Comparison of ENCODE assay signal across 30 cellular contexts in genomic region chr4:17380347-17380746, GRCh38.
"Had no signal": no experiment of that assay in that cellular context is flagged by ENCODE, and none has a peak within 500 bp of the region (broad histone marks: within the 10 kb centered on the region; RNA-seq: fewer than 3 reads in every experiment).

No MANE protein-coding gene starts in this region.

- H3K9me3 ChIP-seq: body of pancreas, breast epithelium had no signal

- FAIRE-seq: astrocyte, TTC549 had no signal

- H3K4me3 ChIP-seq: body of pancreas, breast epithelium had no signal

- H3K36me3 ChIP-seq: brain microvascular endothelial cell, breast epithelium had no signal

- ATAC-seq: activated CD8-positive, alpha-beta memory T cell treated with anti-CD3 and anti-CD28 coated beads, Interleukin-2, amount 10 ng/mL, durations not matched to agents 7 days and 5 days; activated CD8-positive, alpha-beta T cell treated with anti-CD3 and anti-CD28 coated beads, Interleukin-2, amount 10 ng/mL, durations not matched to agents 7 days and 5 days; activated naive CD8-positive, alpha-beta T cell treated with anti-CD3 and anti-CD28 coated beads, Interleukin-2, amount 50 U/mL, for 24 hours; body of pancreas had no signal

- H3K27ac ChIP-seq: body of pancreas, brain microvascular endothelial cell, breast epithelium, VCaP had no signal

- DNase-seq: activated B cell treated with CpG ODN at 0.5 μM for 24 hours; activated CD4-positive, alpha-beta memory T cell treated with anti-CD3 and anti-CD28 coated beads, Interleukin-2, amount 10 ng/mL, durations not matched to agents 7 days and 5 days; activated CD4-positive, alpha-beta T cell treated with anti-CD3 and anti-CD28 coated beads for 4 hours; activated CD4-positive, alpha-beta T cell treated with anti-CD3 and anti-CD28 coated beads, Interleukin-2, amount 10 ng/mL, durations not matched to agents 24 days and 14 days; activated CD4-positive, alpha-beta T cell treated with anti-CD3 and anti-CD28 coated beads, Interleukin-2, amount 50 U/mL, for 48 hours; activated CD4-positive, CD25-positive, alpha-beta regulatory T cell treated with anti-CD3 and anti-CD28 coated beads, Interleukin-2, amount 50 U/mL, for 72 hours; activated CD8-positive, alpha-beta memory T cell treated with anti-CD3 and anti-CD28 coated beads for 24 hours; activated CD8-positive, alpha-beta memory T cell treated with anti-CD3 and anti-CD28 coated beads, Interleukin-2, amount 10 ng/mL, durations not matched to agents 7 days and 5 days; activated CD8-positive, alpha-beta memory T cell treated with anti-CD3 and anti-CD28 coated beads, Interleukin-2, amount 50 U/mL, for 48 hours; activated CD8-positive, alpha-beta T cell treated with anti-CD3 and anti-CD28 coated beads, Interleukin-2, amount 10 ng/mL, durations not matched to agents 7 days and 5 days; activated effector memory CD4-positive, alpha-beta T cell treated with Interleukin-2 at 50 U/mL for 16 hours; activated gamma-delta T cell; activated naive CD4-positive, alpha-beta T cell treated with anti-CD3 and anti-CD28 coated beads, Interleukin-2, amount 10 ng/mL, durations not matched to agents 7 days and 5 days; activated naive CD4-positive, alpha-beta T cell treated with Interleukin-2 at 50 U/mL for 16 hours; activated naive CD8-positive, alpha-beta T cell treated with anti-CD3 and anti-CD28 coated beads, Interleukin-2, amount 10 ng/mL, durations not matched to agents 7 days and 5 days; activated naive CD8-positive, alpha-beta T cell treated with anti-CD3 and anti-CD28 coated beads, Interleukin-2, amount 50 U/mL, for 24 hours; activated T-cell treated with anti-CD3 and anti-CD28 coated beads, Interleukin-2, amount 50 U/mL, for 24 hours; activated T-cell treated with anti-CD3 and anti-CD28 coated beads, Interleukin-2, amount 50 U/mL, for 48 hours; amygdala; anterior cingulate cortex; body of pancreas; brain microvascular endothelial cell; central memory CD4-positive, alpha-beta T cell; T-helper 1 cell; T-helper 2 cell; T-helper 9 cell had no signal

- H3K27me3 ChIP-seq: body of pancreas, brain microvascular endothelial cell, breast epithelium had no signal

- H3K4me1 ChIP-seq: body of pancreas, breast epithelium had no signal
